19 cellular contexts compared by ENCODE assay signal in the genomic region with DNA sequence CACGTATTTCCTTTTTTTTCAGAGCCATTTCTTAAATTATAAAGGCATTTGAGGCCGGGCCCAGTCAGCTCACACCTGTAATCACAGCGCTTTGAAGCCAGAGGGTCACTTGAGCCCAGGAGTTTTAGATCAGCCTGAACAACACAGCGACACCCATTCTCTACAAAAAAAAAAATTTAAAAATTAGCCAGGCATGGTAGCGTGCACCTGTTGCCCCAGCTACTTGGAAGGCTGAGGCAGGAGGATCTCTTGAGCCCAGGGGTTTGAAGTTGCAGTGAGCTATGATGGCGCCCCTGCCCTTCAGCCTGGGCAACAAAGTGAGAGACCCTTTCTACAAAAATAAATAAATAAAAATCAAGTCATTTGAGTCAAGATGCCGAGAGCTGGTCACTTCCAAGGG. TPM values are rescaled to one million over a fixed set of nuclear protein-coding genes. Genes with fewer than 3 reads are reported as not detected.
A peak's percentile ranks its signal among the peaks of the same experiment; 100 is the strongest.
DNase-seq lines count a peak whose midpoint lies in the region; ATAC-seq and TF ChIP-seq lines count a peak whose summit lies in the region.
"Had no signal": no experiment of that assay in that cellular context is flagged by ENCODE, and none has a peak within 500 bp of the region (broad histone marks: within the 10 kb centered on the region; RNA-seq: fewer than 3 reads in every experiment).

No MANE protein-coding gene starts in this region.

- H3K27me3 ChIP-seq in neural cell (ENCODE audit: insufficient read depth, low read depth, low read length) = peaks cover 9% of the 10 kb centered on the region
- H3K27me3 ChIP-seq in upper lobe of right lung = peaks cover 17% of the 10 kb centered on the region
- H3K27me3 ChIP-seq: BE2C had no signal

- no peaks in the 10 kb centered on the region for H3K4me1 Mint-ChIP-seq in natural killer cell treated with Interleukin-12 subunit alpha and Interleukin-12 subunit beta and Interleukin-15 and Interleukin-18, amount 100 ng/mL, for 72 hours (ENCODE audit: low read depth in 2 of 2)
- H3K4me1 Mint-ChIP-seq in natural killer cell (no peaks in the 10 kb centered on the region), WTC11 (0 out of 2 replicates have a peak, but pooled peaks cover 3% of the 10 kb centered on the region)
- peaks cover 7% of the 10 kb centered on the region for H3K4me1 Mint-ChIP-seq in activated naive CD4-positive, alpha-beta T cell treated with anti-CD3 and anti-CD28 coated beads, Interleukin-2, amount 10 ng/mL, durations not matched to agents 7 days and 5 days

- no peak overlapping the region for H3K27ac Mint-ChIP-seq in natural killer cell treated with Interleukin-12 subunit alpha and Interleukin-12 subunit beta and Interleukin-15 and Interleukin-18, amount 100 ng/mL, for 72 hours
- H3K27ac Mint-ChIP-seq in natural killer cell (no peak overlapping the region), WTC11 (no peak overlapping the region)
- H3K27ac Mint-ChIP-seq in activated naive CD4-positive, alpha-beta T cell treated with anti-CD3 and anti-CD28 coated beads, Interleukin-2, amount 10 ng/mL, durations not matched to agents 7 days and 5 days = no peak overlapping the region

- POLR2A ChIA-PET in WTC11 (lab: Charles Lee) = no interaction called here

- no peaks in the 10 kb centered on the region for H4K20me1 ChIP-seq in neural cell (ENCODE audit: insufficient read depth)

- H3K4me3 ChIP-seq in coronary artery = no peak overlapping the region
- H3K4me3 ChIP-seq in neural cell (ENCODE audit: low read length) = peak overlapping the region; percentile 49
- no peak overlapping the region for H3K4me3 ChIP-seq in upper lobe of right lung
- H3K4me3 ChIP-seq: GM12878 had no signal

- DNase-seq in natural killer cell treated with Interleukin-12 subunit alpha and Interleukin-12 subunit beta and Interleukin-15 and Interleukin-18, amount 100 ng/mL, for 72 hours (ENCODE audit: low spot score) = peak; percentile 22
- DNase-seq in natural killer cell = no peak
- no peak for DNase-seq in coronary artery (ENCODE audit: low spot score)
- DNase-seq in upper lobe of right lung = no peak
- no peak for DNase-seq in activated naive CD4-positive, alpha-beta T cell treated with anti-CD3 and anti-CD28 coated beads, Interleukin-2, amount 10 ng/mL, durations not matched to agents 7 days and 5 days
- DNase-seq in WTC11 (ENCODE audit: low spot score) = no peak
- DNase-seq in A172 (ENCODE audit: low spot score) = no peak
- DNase-seq: DMS79 treated with DMSO at 0.1 percent for 48 hours, MV-4-11, NCI-H1105 treated with DMSO at 0.1 percent for 48 hours, NCI-H2029 treated with DMSO at 0.1 percent for 48 hours, SIG-M5 had no signal

- no peak overlapping the region for H2AFZ ChIP-seq in neural cell (ENCODE audit: low read depth, low read length)

- H3K36me3 ChIP-seq in neural cell (ENCODE audit: insufficient read depth, low read length) (no peaks in the 10 kb centered on the region), upper lobe of right lung (no peaks in the 10 kb centered on the region)
- H3K36me3 ChIP-seq: BE2C had no signal

- TF ChIP-seq RAD21 in neural cell (conservative IDR thresholded peaks at IDR 0.05) = no peak

- no peaks in the 10 kb centered on the region for H3K79me2 ChIP-seq in neural cell (replicated peaks; ENCODE audit: insufficient read depth, low read length)

- no peak overlapping the region for H3K4me3 Mint-ChIP-seq in natural killer cell treated with Interleukin-12 subunit alpha and Interleukin-12 subunit beta and Interleukin-15 and Interleukin-18, amount 100 ng/mL, for 72 hours
- H3K4me3 Mint-ChIP-seq in natural killer cell (no peak overlapping the region), WTC11 (no peak overlapping the region)
- no peak overlapping the region for H3K4me3 Mint-ChIP-seq in activated naive CD4-positive, alpha-beta T cell treated with anti-CD3 and anti-CD28 coated beads, Interleukin-2, amount 10 ng/mL, durations not matched to agents 7 days and 5 days

- peaks cover 16% of the 10 kb centered on the region for H3K4me1 ChIP-seq in upper lobe of right lung

- no peak overlapping the region for H3K9ac ChIP-seq in neural cell (ENCODE audit: low read length)
- H3K9ac ChIP-seq: KMS-11, SK-N-SH had no signal

- H3K9me2 ChIP-seq in neural cell (ENCODE audit: insufficient read depth, low read length) = no peaks in the 10 kb centered on the region
- H3K9me2 ChIP-seq: SK-N-SH had no signal

- H3K27ac ChIP-seq in coronary artery (peak overlapping the region; percentile 20 to 86), neural cell (ENCODE audit: low read length) (no peak overlapping the region), upper lobe of right lung (peak overlapping the region; percentile 24)
- H3K27ac ChIP-seq: KMS-11 had no signal

- TF ChIP-seq EP300 in neural cell (conservative IDR thresholded peaks at IDR 0.05; ENCODE audit: poor library complexity, severe bottlenecking) = no peak

- CTCF ChIA-PET in activated naive CD4-positive, alpha-beta T cell treated with anti-CD3 and anti-CD28 coated beads, Interleukin-2, amount 10 ng/mL, durations not matched to agents 7 days and 5 days (lab: Charles Lee) = interaction anchor here (0.7 kb wide), 1 partner anchor 26 kb away, joined by 3 read pairs; no protein-coding TSS in a partner anchor
- CTCF ChIA-PET in WTC11 (lab: Charles Lee) = interaction anchor here (0.6 to 2.2 kb wide), 2 partner anchors 35 to 464 kb away, joined by 4 to 7 read pairs; no protein-coding TSS in a partner anchor

- TF ChIP-seq CTCF in natural killer cell (IDR thresholded peaks at IDR 0.05) = no peak
- TF ChIP-seq CTCF in coronary artery (IDR thresholded peaks at IDR 0.05) = no peak
- TF ChIP-seq CTCF in neural cell (IDR thresholded peaks at IDR 0.05; ENCODE audit: poor library complexity, severe bottlenecking) = no peak
- TF ChIP-seq CTCF in upper lobe of right lung (IDR thresholded peaks at IDR 0.05) = no peak
- no peak for TF ChIP-seq CTCF in WTC11 (IDR thresholded peaks at IDR 0.05)

- no peaks in the 10 kb centered on the region for H3F3A ChIP-seq in neural cell (ENCODE audit: insufficient read depth, low read length, poor library complexity, severe bottlenecking)

- intact Hi-C loops in natural killer cell (cut with micrococcal nuclease) (no loop called here), upper lobe of right lung (cut with DNase I) (no loop called here)

- H3K36me3 Mint-ChIP-seq in natural killer cell treated with Interleukin-12 subunit alpha and Interleukin-12 subunit beta and Interleukin-15 and Interleukin-18, amount 100 ng/mL, for 72 hours = no peaks in the 10 kb centered on the region
- H3K36me3 Mint-ChIP-seq in natural killer cell (no peaks in the 10 kb centered on the region), WTC11 (no peaks in the 10 kb centered on the region)
- H3K36me3 Mint-ChIP-seq in activated naive CD4-positive, alpha-beta T cell treated with anti-CD3 and anti-CD28 coated beads, Interleukin-2, amount 10 ng/mL, durations not matched to agents 7 days and 5 days = no peaks in the 10 kb centered on the region

- ATAC-seq in natural killer cell treated with Interleukin-12 subunit alpha and Interleukin-12 subunit beta and Interleukin-15 and Interleukin-18, amount 100 ng/mL, for 72 hours = no peak
- no peak for ATAC-seq in natural killer cell
- no peak for ATAC-seq in upper lobe of right lung
- no peak for ATAC-seq in WTC11
- ATAC-seq: GM12878, HCT116 had no signal

- no peaks in the 10 kb centered on the region for H3K9me3 ChIP-seq in neural cell (ENCODE audit: low read length)
- H3K9me3 ChIP-seq in upper lobe of right lung = no peaks in the 10 kb centered on the region
- H3K9me3 ChIP-seq: BE2C, SK-N-SH had no signal

- no peak overlapping the region for H3K4me2 ChIP-seq in neural cell (ENCODE audit: low read length)
- H3K4me2 ChIP-seq: KMS-11, SK-N-SH had no signal

- H3K9me3 Mint-ChIP-seq in natural killer cell treated with Interleukin-12 subunit alpha and Interleukin-12 subunit beta and Interleukin-15 and Interleukin-18, amount 100 ng/mL, for 72 hours = no peaks in the 10 kb centered on the region
- H3K9me3 Mint-ChIP-seq in natural killer cell (no peaks in the 10 kb centered on the region), WTC11 (no peaks in the 10 kb centered on the region)
- no peaks in the 10 kb centered on the region for H3K9me3 Mint-ChIP-seq in activated naive CD4-positive, alpha-beta T cell treated with anti-CD3 and anti-CD28 coated beads, Interleukin-2, amount 10 ng/mL, durations not matched to agents 7 days and 5 days

- H3K27me3 Mint-ChIP-seq in natural killer cell treated with Interleukin-12 subunit alpha and Interleukin-12 subunit beta and Interleukin-15 and Interleukin-18, amount 100 ng/mL, for 72 hours = peaks cover 7 to 12% of the 10 kb centered on the region in 2 donors
- peaks cover 0 to 16% of the 10 kb centered on the region in 2 donors for H3K27me3 Mint-ChIP-seq in natural killer cell (ENCODE audit: low read depth in 2 of 2)
- peaks cover 65% of the 10 kb centered on the region for H3K27me3 Mint-ChIP-seq in activated naive CD4-positive, alpha-beta T cell treated with anti-CD3 and anti-CD28 coated beads, Interleukin-2, amount 10 ng/mL, durations not matched to agents 7 days and 5 days
- H3K27me3 Mint-ChIP-seq in WTC11 (ENCODE audit: low read depth) = peaks cover 43% of the 10 kb centered on the region

TF ChIP-seq in WTC11, 78 proteins besides CTCF, POLR2A, EP300 and RAD21:
- no peak for TF ChIP-seq CDX4 (CRISPR knock-in tag; IDR thresholded peaks at IDR 0.05; ENCODE audit: borderline replicate concordance)
- TF ChIP-seq IRF2 (CRISPR knock-in tag; IDR thresholded peaks at IDR 0.05; ENCODE audit: borderline replicate concordance, low read depth) = no peak

RNA-seq across cellular contexts. Expression of gene TMEM130, which starts 3.0 kb away (rescaled TPM):
- not detected for total RNA-seq in natural killer cell treated with Interleukin-12 subunit alpha and Interleukin-12 subunit beta and Interleukin-15 and Interleukin-18, amount 100 ng/mL, for 72 hours
- total RNA-seq in natural killer cell = not detected
- 9.0 and 12.3 TPM in 2 replicates for polyA plus RNA-seq in neural cell
- polyA minus RNA-seq in neural cell = 6.8 and 11.2 TPM in 2 replicates
- 20.0 TPM for total RNA-seq in upper lobe of right lung
- 1.9 to 3.3 TPM (median 3.2 TPM) in 3 replicates for total RNA-seq in WTC11 (2021)
- total RNA-seq in A172 (2014; rRNA removed; shearing (Covaris generic)) = 2.0 and 4.1 TPM in 2 replicates
- total RNA-seq: NCI-H460 had no signal

RNA-seq across cellular contexts. Expression of gene TRRAP, which starts 11.6 kb away (rescaled TPM):
- total RNA-seq in natural killer cell treated with Interleukin-12 subunit alpha and Interleukin-12 subunit beta and Interleukin-15 and Interleukin-18, amount 100 ng/mL, for 72 hours = 10 to 100 TPM; 57.9 to 78.3 TPM
- total RNA-seq in natural killer cell = 10 to 100 TPM; 45.4 to 62.9 (median 62.4) TPM
- 12.9 and 16.6 TPM in 2 replicates for polyA plus RNA-seq in neural cell
- polyA minus RNA-seq in neural cell = 37.7 and 51.1 TPM in 2 replicates
- 35.6 TPM for total RNA-seq in upper lobe of right lung
- total RNA-seq in WTC11 (2021) = 46.5 to 47.6 TPM (median 47.5 TPM) in 3 replicates
- 11.9 and 12.9 TPM in 2 replicates for total RNA-seq in A172 (2014; rRNA removed; shearing (Covaris generic))
